20 cellular contexts compared by ENCODE assay signal in genomic region chr3:127410137-127410488, GRCh38.
"Had no signal": no experiment of that assay in that cellular context is flagged by ENCODE, and none has a peak within 500 bp of the region (broad histone marks: within the 10 kb centered on the region; RNA-seq: fewer than 3 reads in every experiment).

No MANE protein-coding gene starts in this region.

- H3K4me1 Mint-ChIP-seq: memory B cell had no signal

- H3K4me2 ChIP-seq: smooth muscle cell had no signal

- H3K9me3 Mint-ChIP-seq: activated naive CD4-positive, alpha-beta T cell treated with anti-CD3 and anti-CD28 coated beads, Interleukin-2, amount 50 U/mL, for 72 hours; activated T-cell treated with anti-CD3 and anti-CD28 coated beads, Interleukin-2, amount 50 U/mL, for 72 hours; effector memory CD8-positive, alpha-beta T cell; natural killer cell treated with Interleukin-12 subunit alpha and Interleukin-12 subunit beta and Interleukin-15 and Interleukin-18, amount 100 ng/mL, for 72 hours had no signal

- H3K27ac ChIP-seq: esophagus muscularis mucosa, right lobe of liver, thyroid gland, upper lobe of right lung had no signal

- H3K4me1 ChIP-seq: esophagus muscularis mucosa, right lobe of liver, thyroid gland, upper lobe of right lung had no signal

- H3K36me3 Mint-ChIP-seq: activated naive CD4-positive, alpha-beta T cell treated with anti-CD3 and anti-CD28 coated beads, Interleukin-2, amount 50 U/mL, for 72 hours; brain; memory B cell; natural killer cell treated with Interleukin-12 subunit alpha and Interleukin-12 subunit beta and Interleukin-15 and Interleukin-18, amount 100 ng/mL, for 72 hours had no signal

- H3K4me3 ChIP-seq: esophagus muscularis mucosa, right lobe of liver, smooth muscle cell, thyroid gland, upper lobe of right lung had no signal

- H3K9me3 ChIP-seq: esophagus muscularis mucosa, right lobe of liver, thyroid gland, upper lobe of right lung had no signal

- H3K27ac Mint-ChIP-seq: activated naive CD4-positive, alpha-beta T cell treated with anti-CD3 and anti-CD28 coated beads, Interleukin-2, amount 50 U/mL, for 72 hours; activated T-cell treated with anti-CD3 and anti-CD28 coated beads, Interleukin-2, amount 50 U/mL, for 72 hours; effector memory CD8-positive, alpha-beta T cell; memory B cell; natural killer cell treated with Interleukin-12 subunit alpha and Interleukin-12 subunit beta and Interleukin-15 and Interleukin-18, amount 100 ng/mL, for 72 hours had no signal

- H3K27me3 ChIP-seq: right lobe of liver, thyroid gland, upper lobe of right lung had no signal

- ATAC-seq: activated naive CD4-positive, alpha-beta T cell treated with anti-CD3 and anti-CD28 coated beads, Interleukin-2, amount 50 U/mL, for 72 hours; activated T-cell treated with anti-CD3 and anti-CD28 coated beads, Interleukin-2, amount 50 U/mL, for 72 hours; effector memory CD8-positive, alpha-beta T cell; left cardiac atrium; right lobe of liver; stimulated activated naive CD8-positive, alpha-beta T cell treated with anti-CD3 and anti-CD28 coated beads, Interleukin-15, Interleukin-2, amounts not matched to agents 100 U/mL and 50 U/mL, for 24 hours; upper lobe of right lung had no signal

- H3K36me3 ChIP-seq: esophagus muscularis mucosa, right lobe of liver, thyroid gland, upper lobe of right lung had no signal

- DNase-seq: activated CD4-positive, alpha-beta T cell treated with anti-CD3 and anti-CD28 coated beads for 1 hour; activated T-cell treated with anti-CD3 and anti-CD28 coated beads, Interleukin-2, amount 50 U/mL, for 72 hours; central memory CD4-positive, alpha-beta T cell; effector memory CD8-positive, alpha-beta T cell; hypothalamus; left cardiac atrium; nucleus accumbens; right lobe of liver; stimulated activated CD4-positive, alpha-beta T cell treated with anti-CD3 and anti-CD28 coated beads, Interleukin-4, amount 100 ng/mL, for 1 hour; stimulated activated naive CD8-positive, alpha-beta T cell treated with anti-CD3 and anti-CD28 coated beads, Interleukin-15, Interleukin-2, amounts not matched to agents 100 U/mL and 50 U/mL, for 24 hours; substantia nigra; T-helper 9 cell; thyroid gland; upper lobe of right lung had no signal

- H3K4me3 Mint-ChIP-seq: activated T-cell treated with anti-CD3 and anti-CD28 coated beads, Interleukin-2, amount 50 U/mL, for 72 hours; brain; effector memory CD8-positive, alpha-beta T cell; memory B cell; natural killer cell treated with Interleukin-12 subunit alpha and Interleukin-12 subunit beta and Interleukin-15 and Interleukin-18, amount 100 ng/mL, for 72 hours had no signal
